8 cellular contexts compared by ENCODE assay signal in the genomic region with DNA sequence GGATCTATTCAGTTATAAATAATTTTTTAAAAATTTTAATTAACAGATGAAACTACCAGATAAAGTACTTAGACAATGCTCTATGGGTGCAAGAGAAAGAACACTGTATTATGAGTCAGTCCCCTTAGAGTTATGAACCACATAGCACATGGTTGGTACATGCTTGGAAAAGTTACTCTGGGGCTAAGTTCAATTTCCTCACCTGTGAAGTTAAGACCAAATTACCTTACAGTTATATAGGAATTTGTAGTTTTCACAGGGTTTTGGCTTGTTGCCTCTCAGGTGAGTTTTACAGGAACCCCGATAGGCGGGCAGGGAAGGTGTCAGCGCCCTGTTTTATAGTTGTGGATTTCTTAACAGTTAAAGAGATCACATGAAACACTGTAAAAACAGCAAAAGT. TPM values are rescaled to one million over a fixed set of nuclear protein-coding genes. Genes with fewer than 3 reads are reported as not detected.
A peak's percentile ranks its signal among the peaks of the same experiment; 100 is the strongest.
DNase-seq lines count a peak whose midpoint lies in the region; ATAC-seq and TF ChIP-seq lines count a peak whose summit lies in the region.

No MANE protein-coding gene starts in this region.

- TF ChIP-seq CTCF in A673 (conservative IDR thresholded peaks at IDR 0.05; ENCODE audit: low read depth, low read length) (no peak), HL-60 (IDR thresholded peaks at IDR 0.05; ENCODE audit: insufficient read depth, low read length) (no peak), liver (IDR thresholded peaks at IDR 0.05; ENCODE audit: low read depth, low read length, missing input control) (no peak), transverse colon (IDR thresholded peaks at IDR 0.05) (no peak)

- BruUV-seq in A673 (replicated peaks; lab: Mats Ljungman, UMichigan) = no TSS peak

- DNase-seq in A673 (ENCODE audit: low spot score) (no peak), HL-60 (ENCODE audit: low read depth in 1 of 2, low spot score in 1 of 2) (no peak), amniotic epithelial cell (ENCODE audit: low read depth) (peak; percentile 53), transverse colon (no peak), 8988T (no peak)

- peaks cover 7% of the 10 kb centered on the region for H3K36me3 ChIP-seq in A673 (ENCODE audit: insufficient read depth, low read length, poor library complexity, severe bottlenecking)
- H3K36me3 ChIP-seq in liver (ENCODE audit: control insufficient read depth in 4 of 4, insufficient read depth in 3 of 4, low read depth in 1 of 4, low read length in 3 of 4) = no peaks in the 10 kb centered on the region
- H3K36me3 ChIP-seq in transverse colon = no peaks in the 10 kb centered on the region

- CTCF ChIA-PET in A673 (lab: Charles Lee) = interaction anchor here (0.5 kb wide), 1 partner anchor 51 kb away, joined by 4 read pairs; no protein-coding TSS in a partner anchor

- H3K27ac ChIP-seq in A673 (ENCODE audit: low read depth, low read length, poor library complexity, severe bottlenecking) (peak overlapping the region; percentile 93), HL-60 (replicated peaks) (peak overlapping the region; percentile 92), liver (ENCODE audit: low read depth in 1 of 2, low read length in 2 of 2) (peak overlapping the region; percentile 96 to 98), transverse colon (peak overlapping the region; percentile 97 to 99 (median 98))

- H3K4me3 ChIP-seq in A673 (ENCODE audit: low read depth, low read length, poor library complexity, severe bottlenecking) (peak overlapping the region; percentile 96), HL-60 (replicated peaks; ENCODE audit: insufficient read depth, low read length) (peak overlapping the region; percentile 93), liver (ENCODE audit: low read depth in 1 of 3, low read length in 3 of 3) (peak overlapping the region; percentile 90 to 96 (median 95)), transverse colon (peak overlapping the region; percentile 78 to 92 (median 88))

- intact Hi-C loops in A673 (cut with micrococcal nuclease; ENCODE audit: unreplicated experiment) = loop anchor here (5.0 kb wide), 1 partner anchor 76 kb away; no protein-coding TSS in a partner anchor
- intact Hi-C loops in transverse colon (cut with DNase I; ENCODE audit: low total_unique reads) = no loop called here

- H3K4me1 ChIP-seq in A673 (ENCODE audit: insufficient read depth, low read length, poor library complexity, severe bottlenecking) (peaks cover 16% of the 10 kb centered on the region), liver (ENCODE audit: control insufficient read depth in 4 of 4, insufficient read depth in 4 of 4, low read length in 3 of 4) (peaks cover 7 to 32% (median 17%) of the 10 kb centered on the region in 4 donors), transverse colon (peaks cover 13 to 38% (median 28%) of the 10 kb centered on the region in 4 donors)

- TF ChIP-seq EP300 in transverse colon (IDR thresholded peaks at IDR 0.05; ENCODE audit: low read depth) = no peak

- peak overlapping the region; percentile 90 to 99 for H3K9ac ChIP-seq in liver (ENCODE audit: low read depth in 1 of 2, low read length in 2 of 2)

- H3K9me3 ChIP-seq in A673 (ENCODE audit: low read depth, low read length, poor library complexity, severe bottlenecking) (no peaks in the 10 kb centered on the region), liver (ENCODE audit: control insufficient read depth in 4 of 4, low read length in 3 of 4) (no peaks in the 10 kb centered on the region), transverse colon (no peaks in the 10 kb centered on the region)

- 6% methylated on average over 3 of the region's 3 CpGs for WGBS in liver
- 8% methylated on average over 3 of the region's 3 CpGs for WGBS in transverse colon (ENCODE audit: low coverage in 1 of 2), 2 donors

- no peak for TF ChIP-seq RAD21 in liver (IDR thresholded peaks at IDR 0.05)

- in situ Hi-C loops in transverse colon (cut with MboI; ENCODE audit: low pct_ligation_motif_present in 1 of 4, low pct_unique_long_range_greater_than_20kb in 1 of 4, low sequenced_read_pairs in 3 of 4) = no loop called here

- H3K27me3 ChIP-seq in A673 (replicated peaks; ENCODE audit: insufficient read depth, low read depth, low read length, poor library complexity) (no peaks in the 10 kb centered on the region), HL-60 (ENCODE audit: insufficient read depth, poor library complexity, severe bottlenecking) (no peaks in the 10 kb centered on the region), liver (ENCODE audit: control insufficient read depth in 4 of 4, insufficient read depth in 4 of 4, low read length in 3 of 4) (no peaks in the 10 kb centered on the region), transverse colon (no peaks in the 10 kb centered on the region)

- no peak for TF ChIP-seq POLR2A in transverse colon (IDR thresholded peaks at IDR 0.05)

- ATAC-seq in GM21717 (IDR thresholded peaks at IDR 0.05; ENCODE audit: unreplicated experiment) (no peak), HG02973 (IDR thresholded peaks at IDR 0.05; ENCODE audit: unreplicated experiment) (no peak)

- POLR2A ChIA-PET in A673 (lab: Charles Lee; ENCODE audit: low non-redundant PET) = no interaction called here

TF ChIP-seq in liver, 16 proteins besides CTCF, POLR2A, EP300 and RAD21:
- TF ChIP-seq HNF4A (conservative IDR thresholded peaks at IDR 0.05) = peak; percentile 20 to 45
- peak; percentile 19 to 54 for TF ChIP-seq RXRA (IDR thresholded peaks at IDR 0.05)
- no peak for TF ChIP-seq NR2F2 (IDR thresholded peaks at IDR 0.05)

RNA-seq across cellular contexts. Expression of gene PANK3, which starts 1.2 kb away (rescaled TPM):
- total RNA-seq in A673 (2021) (79.2 and 87.9 TPM in 2 replicates), liver (10 to 100 TPM; 68.2 to 79.4 TPM), transverse colon (10 to 100 TPM; 48.6 to 93.8 (median 61.2) TPM)
- polyA plus RNA-seq in liver = 10 to 100 TPM; 10.9 to 16.5 TPM

RNA-seq across cellular contexts. Expression of gene FBLL1, which starts 48.9 kb away (rescaled TPM):
- total RNA-seq in A673 (2021) = 0.45 and 1.0 TPM in 2 replicates
- under 1 TPM; 0.17 to 0.42 TPM for total RNA-seq in liver
- polyA plus RNA-seq in liver = under 1 TPM in 1 of 2 donors, not detected in 1; 0.05 TPM
- under 1 TPM in 1 of 4 donors, not detected in 3; 0.96 TPM for total RNA-seq in transverse colon
